ENCODE assay signal across 10 cellular contexts in genomic region chr14:25574949-25575348, GRCh38.
"Had no signal": no experiment of that assay in that cellular context is flagged by ENCODE, and none has a peak within 500 bp of the region (broad histone marks: within the 10 kb centered on the region; RNA-seq: fewer than 3 reads in every experiment).

No MANE protein-coding gene starts in this region.

- H3K9me3 ChIP-seq: HAP-1 had no signal

- H3K9me3 Mint-ChIP-seq: H9 had no signal

- DNase-seq: GM23248, GOT3, H7, H9, HCEC 1CT, HFFc6 had no signal

- H3K27ac Mint-ChIP-seq: HFFc6 had no signal

- H3K9ac ChIP-seq: GM23248 had no signal

- H3K4me3 ChIP-seq: GM23248, HAP-1 had no signal

- H3K4me3 Mint-ChIP-seq: H9, HFFc6 had no signal

- H2AFZ ChIP-seq: GM23248 had no signal

- H3K4me1 ChIP-seq: HAP-1 had no signal

- H3K36me3 ChIP-seq: HAP-1 had no signal

- H3K27ac ChIP-seq: GM23248 had no signal

- FAIRE-seq: H1, H54 had no signal

- ATAC-seq: HCT116 had no signal
